ENCODE assay signal across 22 cellular contexts in genomic region chr5:111469293-111469896, GRCh38.
"Had no signal": no experiment of that assay in that cellular context is flagged by ENCODE, and none has a peak within 500 bp of the region (broad histone marks: within the 10 kb centered on the region; RNA-seq: fewer than 3 reads in every experiment).

No MANE protein-coding gene starts in this region.

- FAIRE-seq: astrocyte, pancreas had no signal

- DNase-seq: activated CD4-positive, alpha-beta memory T cell treated with anti-CD3 and anti-CD28 coated beads for 36 hours; activated CD4-positive, alpha-beta T cell treated with anti-CD3 and anti-CD28 coated beads for 48 hours; activated CD8-positive, alpha-beta memory T cell treated with anti-CD3 and anti-CD28 coated beads, Interleukin-2, amount 10 ng/mL, durations not matched to agents 7 days and 5 days; activated gamma-delta T cell; activated T-cell treated with anti-CD3 and anti-CD28 coated beads for 4 hours; cortex of kidney; endodermal cell; foreskin fibroblast; immature natural killer cell; midbrain; nephron progenitor cell; pancreas; psoas muscle; stimulated activated CD4-positive, alpha-beta T cell treated with anti-CD3 and anti-CD28 coated beads, Interleukin-4, amount 100 ng/mL, for 24 hours; stimulated activated naive CD4-positive, alpha-beta T cell treated with Interleukin-2 at 50 U/mL for 16 hours; SW 1271; upper lobe of right lung had no signal

- H3K27ac ChIP-seq: pancreas, psoas muscle, right atrium auricular region, thoracic aorta, upper lobe of right lung had no signal

- H3K4me1 Mint-ChIP-seq: activated CD8-positive, alpha-beta memory T cell treated with anti-CD3 and anti-CD28 coated beads, Interleukin-2, amount 10 ng/mL, durations not matched to agents 7 days and 5 days; endodermal cell; immature natural killer cell had no signal

- H3K4me3 ChIP-seq: pancreas, psoas muscle, right atrium auricular region, thoracic aorta, upper lobe of right lung had no signal

- ATAC-seq: activated CD8-positive, alpha-beta memory T cell treated with anti-CD3 and anti-CD28 coated beads, Interleukin-2, amount 10 ng/mL, durations not matched to agents 7 days and 5 days; pancreas; psoas muscle; upper lobe of right lung had no signal

- H3K27ac Mint-ChIP-seq: activated CD4-positive, alpha-beta memory T cell treated with anti-CD3 and anti-CD28 coated beads for 36 hours; activated CD8-positive, alpha-beta memory T cell treated with anti-CD3 and anti-CD28 coated beads, Interleukin-2, amount 10 ng/mL, durations not matched to agents 7 days and 5 days; activated naive CD4-positive, alpha-beta T cell treated with anti-CD3 and anti-CD28 coated beads, Interleukin-2, amount 50 U/mL, for 72 hours; activated T-helper 1 cell treated with anti-CD3 and anti-CD28 coated beads, Interleukin-12 subunit alpha, Interleukin-12 subunit beta, Interleukin-2, Interleukin-4 antibody, amounts not matched to agents 30 ng/mL and 10 ng/mL and 1 ng/mL, durations not matched to agents 14 hours and 24 hours and 36 hours; endodermal cell; immature natural killer cell; nephron progenitor cell had no signal

- H3K4me1 ChIP-seq: pancreas, psoas muscle, right atrium auricular region, upper lobe of right lung had no signal

- H3K27me3 ChIP-seq: pancreas, right atrium auricular region, upper lobe of right lung had no signal

- H3K9me3 ChIP-seq: pancreas, psoas muscle, right atrium auricular region, thoracic aorta, upper lobe of right lung had no signal

- H3K9me3 Mint-ChIP-seq: activated CD4-positive, alpha-beta memory T cell treated with anti-CD3 and anti-CD28 coated beads for 36 hours; immature natural killer cell had no signal

- H3K36me3 Mint-ChIP-seq: immature natural killer cell had no signal

- H3K36me3 ChIP-seq: pancreas, right atrium auricular region, thoracic aorta, upper lobe of right lung had no signal

- H3K27me3 Mint-ChIP-seq: activated CD4-positive, alpha-beta memory T cell treated with anti-CD3 and anti-CD28 coated beads for 36 hours; activated CD8-positive, alpha-beta memory T cell treated with anti-CD3 and anti-CD28 coated beads, Interleukin-2, amount 10 ng/mL, durations not matched to agents 7 days and 5 days had no signal

- H3K4me3 Mint-ChIP-seq: activated CD4-positive, alpha-beta memory T cell treated with anti-CD3 and anti-CD28 coated beads for 36 hours; activated CD8-positive, alpha-beta memory T cell treated with anti-CD3 and anti-CD28 coated beads, Interleukin-2, amount 10 ng/mL, durations not matched to agents 7 days and 5 days; activated T-helper 1 cell treated with anti-CD3 and anti-CD28 coated beads, Interleukin-12 subunit alpha, Interleukin-12 subunit beta, Interleukin-2, Interleukin-4 antibody, amounts not matched to agents 30 ng/mL and 10 ng/mL and 1 ng/mL, durations not matched to agents 14 hours and 24 hours and 36 hours; endodermal cell; immature natural killer cell; nephron progenitor cell had no signal
